Comparison of ENCODE assay signal across 9 cellular contexts in genomic region chr1:218585565-218586184, GRCh38.
A peak's percentile ranks its signal among the peaks of the same experiment; 100 is the strongest.
DNase-seq lines count a peak whose midpoint lies in the region; ATAC-seq and TF ChIP-seq lines count a peak whose summit lies in the region.
"Had no signal": no experiment of that assay in that cellular context is flagged by ENCODE, and none has a peak within 500 bp of the region (broad histone marks: within the 10 kb centered on the region; RNA-seq: fewer than 3 reads in every experiment).

No MANE protein-coding gene starts in this region.

- H3K4me1 ChIP-seq in HUES64 (ENCODE audit: insufficient read depth, low read length): peaks cover 14% of the 10 kb centered on the region
- no peaks in the 10 kb centered on the region for H3K4me1 ChIP-seq in mesendoderm (ENCODE audit: control insufficient read depth, low read depth, low read length)

- in situ Hi-C loops in brain microvascular endothelial cell (cut with HindIII; ENCODE audit: low pct_ligation_motif_present, low sequenced_read_pairs): no loop called here

- H3K79me1 ChIP-seq in mesendoderm (ENCODE audit: low read length): no peaks in the 10 kb centered on the region

- no peak overlapping the region for H3K23ac ChIP-seq in mesendoderm (ENCODE audit: low read length)

- no peak overlapping the region for H2BK120ac ChIP-seq in mesendoderm (ENCODE audit: low read depth, low read length)

- H3K4me3 ChIP-seq in HUES64 (ENCODE audit: low read length) (no peak overlapping the region), brain microvascular endothelial cell (ENCODE audit: low read depth, low read length) (no peak overlapping the region), mesendoderm (ENCODE audit: low read length) (no peak overlapping the region)

- no peak overlapping the region for H3K4me2 ChIP-seq in mesendoderm (ENCODE audit: low read length)

- no peak overlapping the region for H2AK5ac ChIP-seq in mesendoderm (ENCODE audit: low read length)

- 43% methylated on average over 9 of the region's 9 CpGs for WGBS in HUES64
- WGBS in mesendoderm (ENCODE audit: extremely low coverage, insufficient coverage, low lambda C conversion rate): no CpG with 5 or more reads among the region's 9 CpGs

- 0 out of 2 replicates have a peak overlapping the region, but pooled peaks have one; percentile 7 for H3K9ac ChIP-seq in HUES64 (ENCODE audit: low read depth, low read length)
- no peak overlapping the region for H3K9ac ChIP-seq in mesendoderm (ENCODE audit: low read length)

- ATAC-seq in GM18870 (IDR thresholded peaks at IDR 0.05; ENCODE audit: unreplicated experiment): no peak

- intact Hi-C loops in head of caudate nucleus (cut with DNase I): no loop called here

- no peaks in the 10 kb centered on the region for H3K36me3 ChIP-seq in HUES64 (ENCODE audit: insufficient read depth, low read length)
- H3K36me3 ChIP-seq in brain microvascular endothelial cell (replicated peaks): no peaks in the 10 kb centered on the region
- H3K36me3 ChIP-seq in mesendoderm (ENCODE audit: control insufficient read depth, insufficient read depth, low read length): no peaks in the 10 kb centered on the region

- H3K9me3 ChIP-seq in HUES64 (ENCODE audit: insufficient read depth, low read depth, low read length): peaks cover 12% of the 10 kb centered on the region; the same call in 1 of the 2 replicates

- H3K27me3 ChIP-seq in HUES64 (ENCODE audit: insufficient read depth, low read length): no peaks in the 10 kb centered on the region
- H3K27me3 ChIP-seq in brain microvascular endothelial cell (replicated peaks): no peaks in the 10 kb centered on the region
- H3K27me3 ChIP-seq in mesendoderm (ENCODE audit: insufficient read depth, low read length, poor library complexity): no peaks in the 10 kb centered on the region

- H3K79me2 ChIP-seq in mesendoderm (ENCODE audit: control insufficient read depth, insufficient read depth, low read length): no peaks in the 10 kb centered on the region

- no peak overlapping the region for H3K4ac ChIP-seq in mesendoderm (ENCODE audit: low read depth, low read length)

- no peak overlapping the region for H3K56ac ChIP-seq in mesendoderm (ENCODE audit: low read length)

- no peak overlapping the region for H2BK15ac ChIP-seq in mesendoderm (replicated peaks; ENCODE audit: low read depth)

- no peak overlapping the region for H4K8ac ChIP-seq in mesendoderm (ENCODE audit: low read depth, low read length)

- TF ChIP-seq CTCF in brain microvascular endothelial cell (IDR thresholded peaks at IDR 0.05; ENCODE audit: low read depth, low read length, missing control alignments): no peak

- peak; percentile 10 for DNase-seq in DMS53 treated with DMSO at 0.1 percent for 48 hours (lab: John Stamatoyannopoulos, UW; ENCODE audit: unreplicated experiment)
- peak; percentile 87 for DNase-seq in brain microvascular endothelial cell
- DNase-seq in mesendoderm: peak; percentile 94
- no peak for DNase-seq in head of caudate nucleus
- no peak for DNase-seq in activated naive CD4-positive, alpha-beta T cell treated with anti-CD3 and anti-CD28 coated beads, Interleukin-2, amount 50 U/mL, for 16 hours
- no peak for DNase-seq in stimulated activated CD4-positive, alpha-beta T cell treated with anti-CD3 and anti-CD28 coated beads, Interleukin-4, amount 100 ng/mL, for 24 hours
- DNase-seq: small intestine had no signal

- peak overlapping the region; percentile 34 for H3K18ac ChIP-seq in mesendoderm (ENCODE audit: low read length)

- no peak overlapping the region for H4K5ac ChIP-seq in mesendoderm (ENCODE audit: low read length)

- H3K27ac ChIP-seq in HUES64 (ENCODE audit: low read depth, low read length): peak overlapping the region; percentile 29; the same call in 1 of the 2 replicates
- H3K27ac ChIP-seq in brain microvascular endothelial cell: peak overlapping the region; percentile 88
- peak overlapping the region; percentile 74 for H3K27ac ChIP-seq in mesendoderm (ENCODE audit: low read depth, low read length)

- H2BK5ac ChIP-seq in mesendoderm (ENCODE audit: low read length): no peak overlapping the region

Comparison
In these comparisons a context has a peak if more than half of its experiments do, and no peak if none do; other contexts are left out.
1. DNase-seq: peak in DMS53 treated with DMSO at 0.1 percent for 48 hours (single experiment), brain microvascular endothelial cell (single experiment) and mesendoderm (single experiment); none in head of caudate nucleus (0 of 42), activated naive CD4-positive, alpha-beta T cell treated with anti-CD3 and anti-CD28 coated beads, Interleukin-2, amount 50 U/mL, for 16 hours (single experiment) and stimulated activated CD4-positive, alpha-beta T cell treated with anti-CD3 and anti-CD28 coated beads, Interleukin-4, amount 100 ng/mL, for 24 hours (single experiment).
2. H3K27ac ChIP-seq: peak in every context shown above with its lines; median percentile 88 in brain microvascular endothelial cell; 74 in mesendoderm; 29 in HUES64.